Comparison of ENCODE assay signal across 16 cellular contexts in genomic region chr17:54947396-54947795, GRCh38.
"Had no signal": no experiment of that assay in that cellular context is flagged by ENCODE, and none has a peak within 500 bp of the region (broad histone marks: within the 10 kb centered on the region; RNA-seq: fewer than 3 reads in every experiment).

No MANE protein-coding gene starts in this region.

- ATAC-seq: activated CD8-positive, alpha-beta memory T cell treated with anti-CD3 and anti-CD28 coated beads, Interleukin-2, amount 10 ng/mL, durations not matched to agents 7 days and 5 days; gastrocnemius medialis; heart right ventricle; left cardiac atrium; stimulated activated naive CD8-positive, alpha-beta T cell treated with anti-CD3 and anti-CD28 coated beads, Interleukin-15, amount 100 ng/mL, for 72 hours had no signal

- H3K27ac Mint-ChIP-seq: activated CD8-positive, alpha-beta memory T cell treated with anti-CD3 and anti-CD28 coated beads, Interleukin-2, amount 10 ng/mL, durations not matched to agents 7 days and 5 days; activated naive CD4-positive, alpha-beta T cell treated with anti-CD3 and anti-CD28 coated beads, Interleukin-2, amount 10 ng/mL, durations not matched to agents 7 days and 5 days; naive B cell; neural progenitor cell; stimulated activated naive CD8-positive, alpha-beta T cell treated with anti-CD3 and anti-CD28 coated beads, Interleukin-15, amount 100 ng/mL, for 72 hours; type B pancreatic cell had no signal

- H3K4me3 ChIP-seq: cardiac muscle cell, gastrocnemius medialis, heart right ventricle, neural progenitor cell, ovary, right lobe of liver had no signal

- H3K4me1 Mint-ChIP-seq: activated naive CD4-positive, alpha-beta T cell treated with anti-CD3 and anti-CD28 coated beads, Interleukin-2, amount 10 ng/mL, durations not matched to agents 7 days and 5 days; naive B cell; neural progenitor cell had no signal

- H3K36me3 Mint-ChIP-seq: naive B cell had no signal

- DNase-seq: activated CD4-positive, alpha-beta T cell treated with anti-CD3 and anti-CD28 coated beads, Interleukin-2, amount 50 U/mL, for 48 hours; activated CD4-positive, CD25-positive, alpha-beta regulatory T cell treated with anti-CD3 and anti-CD28 coated beads, Interleukin-2, amount 50 U/mL, for 72 hours; activated CD8-positive, alpha-beta memory T cell treated with anti-CD3 and anti-CD28 coated beads, Interleukin-2, amount 10 ng/mL, durations not matched to agents 7 days and 5 days; activated naive CD4-positive, alpha-beta T cell treated with anti-CD3 and anti-CD28 coated beads, Interleukin-2, amount 10 ng/mL, durations not matched to agents 7 days and 5 days; activated T-cell treated with anti-CD3 and anti-CD28 coated beads, Interleukin-2, amount 50 U/mL, for 1 hour; gastrocnemius medialis; heart right ventricle; left cardiac atrium; mammary epithelial cell; naive B cell; ovary; right lobe of liver; stimulated activated naive CD8-positive, alpha-beta T cell treated with anti-CD3 and anti-CD28 coated beads, Interleukin-15, amount 100 ng/mL, for 72 hours had no signal

- H3K27me3 Mint-ChIP-seq: type B pancreatic cell had no signal

- H3K9me3 Mint-ChIP-seq: activated naive CD4-positive, alpha-beta T cell treated with anti-CD3 and anti-CD28 coated beads, Interleukin-2, amount 10 ng/mL, durations not matched to agents 7 days and 5 days; naive B cell; neural progenitor cell; stimulated activated naive CD8-positive, alpha-beta T cell treated with anti-CD3 and anti-CD28 coated beads, Interleukin-15, amount 100 ng/mL, for 72 hours; type B pancreatic cell had no signal

- H3K27ac ChIP-seq: cardiac muscle cell, gastrocnemius medialis, heart right ventricle, neural progenitor cell, ovary, right lobe of liver had no signal

- H3K4me3 Mint-ChIP-seq: activated CD8-positive, alpha-beta memory T cell treated with anti-CD3 and anti-CD28 coated beads, Interleukin-2, amount 10 ng/mL, durations not matched to agents 7 days and 5 days; activated naive CD4-positive, alpha-beta T cell treated with anti-CD3 and anti-CD28 coated beads, Interleukin-2, amount 10 ng/mL, durations not matched to agents 7 days and 5 days; naive B cell; neural progenitor cell; stimulated activated naive CD8-positive, alpha-beta T cell treated with anti-CD3 and anti-CD28 coated beads, Interleukin-15, amount 100 ng/mL, for 72 hours; type B pancreatic cell had no signal
